ENCODE assay signal across 9 cellular contexts in genomic region chr13:43307921-43308433, GRCh38.
A peak's percentile ranks its signal among the peaks of the same experiment; 100 is the strongest.
DNase-seq lines count a peak whose midpoint lies in the region; ATAC-seq, FAIRE-seq and TF ChIP-seq lines count a peak whose summit lies in the region.
"Had no signal": no experiment of that assay in that cellular context is flagged by ENCODE, and none has a peak within 500 bp of the region (broad histone marks: within the 10 kb centered on the region; RNA-seq: fewer than 3 reads in every experiment).

No MANE protein-coding gene starts in this region.

- no peak overlapping the region for H3K4ac ChIP-seq in H1 (replicated peaks; ENCODE audit: insufficient read length, low read depth, low read length)

- ATAC-seq in HG03378 (IDR thresholded peaks at IDR 0.05; ENCODE audit: unreplicated experiment): peak; percentile 72

- H4K20me1 ChIP-seq in H1 (replicated peaks in 1 of 2; ENCODE audit: control insufficient read depth in 1 of 2, insufficient read depth in 2 of 2, low read length in 2 of 2): no peaks in the 10 kb centered on the region

- no peaks in the 10 kb centered on the region; the same call in 1 of the 2 replicates for H3K23me2 ChIP-seq in H1 (ENCODE audit: low read depth, low read length)

- POLR2A ChIA-PET in H1 (lab: Charles Lee; ENCODE audit: partially characterized antibody): no interaction called here

- H2AK5ac ChIP-seq in H1 (ENCODE audit: low read depth, low read length): no peak overlapping the region

- TF ChIP-seq RAD21 in H1 (IDR thresholded peaks at IDR 0.05 in 1 of 2, conservative IDR thresholded peaks at IDR 0.05 in 1 of 2; ENCODE audit: low read depth in 2 of 2, low read length in 2 of 2): no peak

- TF ChIP-seq CTCF in AG09319 (IDR thresholded peaks at IDR 0.05; ENCODE audit: low read depth, low read length) (no peak), H1 (IDR thresholded peaks at IDR 0.05; ENCODE audit: control extremely low read depth in 1 of 3, insufficient read depth in 1 of 3, low read depth in 1 of 3, low read length in 3 of 3) (no peak)

- H2AFZ ChIP-seq in H1 (ENCODE audit: low read length): 0 out of 2 replicates have a peak overlapping the region, but pooled peaks have one; percentile 70

- no peak overlapping the region for H3K9ac ChIP-seq in H1 (replicated peaks in 1 of 4; ENCODE audit: extremely low read depth in 1 of 4, low read depth in 3 of 4, low read length in 3 of 4)
- H3K9ac ChIP-seq in muscle layer of colon (ENCODE audit: low read length): no peak overlapping the region

- H4K8ac ChIP-seq in H1 (ENCODE audit: extremely low read depth, insufficient read depth, low read length): no peak overlapping the region

- no peak for TF ChIP-seq POLR2A in H1 (IDR thresholded peaks at IDR 0.05; ENCODE audit: control extremely low read depth in 1 of 2, low read depth in 2 of 2, low read length in 2 of 2)

- no peak overlapping the region for H2BK5ac ChIP-seq in H1 (ENCODE audit: low read depth, low read length)

- H4K91ac ChIP-seq in H1 (replicated peaks; ENCODE audit: insufficient read length, low read length): no peak overlapping the region

- H2BK120ac ChIP-seq in H1 (replicated peaks; ENCODE audit: low read depth, low read length): no peak overlapping the region

- H2BK20ac ChIP-seq in H1 (ENCODE audit: low read length): peak overlapping the region; percentile 53; the same call in 1 of the 2 replicates

- no peak overlapping the region for H3K18ac ChIP-seq in H1 (ENCODE audit: extremely low read depth, low read length)

- H3K4me3 ChIP-seq in H1 (ENCODE audit: extremely low read depth in 1 of 4, insufficient read depth in 2 of 4, low read depth in 3 of 4, low read length in 4 of 4): no peak overlapping the region
- no peak overlapping the region for H3K4me3 ChIP-seq in muscle layer of colon (ENCODE audit: low read depth in 1 of 2, low read length in 2 of 2)

- no peak for FAIRE-seq in H1 (lab: Jason Lieb, UNC)

- H3K14ac ChIP-seq in H1 (ENCODE audit: insufficient read length): no peak overlapping the region

- no peaks in the 10 kb centered on the region for H3K79me2 ChIP-seq in H1 (ENCODE audit: control insufficient read depth in 1 of 2, insufficient read depth in 2 of 2, low read length in 2 of 2)

- H2BK12ac ChIP-seq in H1 (ENCODE audit: low read depth, low read length): no peak overlapping the region

- H3K27me3 ChIP-seq in H1 (replicated peaks in 1 of 4; ENCODE audit: control insufficient read depth in 3 of 4, extremely low read depth in 1 of 4, insufficient read depth in 3 of 4, low read length in 3 of 4): no peaks in the 10 kb centered on the region; a peak in 2 of 7 replicates
- no peaks in the 10 kb centered on the region for H3K27me3 ChIP-seq in muscle layer of colon (ENCODE audit: control insufficient read depth in 1 of 2, insufficient read depth in 2 of 2, low read length in 2 of 2)

- peak; percentile 72 for DNase-seq in AG09319 (ENCODE audit: extremely low read depth, low read depth)
- DNase-seq in GM19240 (ENCODE audit: insufficient read length, low spot score): peak; percentile 4
- DNase-seq in NCI-H82 (lab: John Stamatoyannopoulos, UW): peak; percentile 72
- no peak for DNase-seq in H1 (ENCODE audit: low read depth in 1 of 2, low spot score in 2 of 2)
- no peak for DNase-seq in cerebellar nuclear complex (lab: John Stamatoyannopoulos, UW)
- DNase-seq in activated CD4-positive, alpha-beta T cell treated with anti-CD3 and anti-CD28 coated beads for 4 hours: no peak
- DNase-seq: activated naive CD8-positive, alpha-beta T cell treated with anti-CD3 and anti-CD28 coated beads, Interleukin-2, amount 10 ng/mL, durations not matched to agents 7 days and 5 days had no signal

- H3K56ac ChIP-seq in H1 (replicated peaks; ENCODE audit: insufficient read length, low read depth, low read length): no peak overlapping the region

- H3K4me1 ChIP-seq in H1 (replicated peaks in 1 of 4; ENCODE audit: control insufficient read depth in 3 of 4, insufficient read depth in 4 of 4, low read length in 3 of 4): peaks cover 0 to 4% (median 0%) of the 10 kb centered on the region in 4 experiments; a peak in 1 of 7 replicates
- peaks cover 53% of the 10 kb centered on the region for H3K4me1 ChIP-seq in muscle layer of colon (ENCODE audit: insufficient read depth, low read length)

- H3K4me2 ChIP-seq in H1 (ENCODE audit: insufficient read depth in 1 of 2, low read depth in 2 of 2, low read length in 2 of 2): no peak overlapping the region

- H2BK15ac ChIP-seq in H1 (ENCODE audit: low read length): no peak overlapping the region; the same call in 1 of the 2 replicates

- CTCF ChIA-PET in H1 (lab: Charles Lee; ENCODE audit: partially characterized antibody): no interaction called here

- H3K9me3 ChIP-seq in H1 (ENCODE audit: insufficient read depth in 2 of 2, low read depth in 1 of 2, low read length in 1 of 2) (no peaks in the 10 kb centered on the region), muscle layer of colon (ENCODE audit: low read length) (no peaks in the 10 kb centered on the region)

- TF ChIP-seq EP300 in H1 (IDR thresholded peaks at IDR 0.05; ENCODE audit: borderline replicate concordance in 1 of 2, low read depth in 2 of 2, low read length in 2 of 2): no peak

- no peaks in the 10 kb centered on the region for H3K36me3 ChIP-seq in H1 (ENCODE audit: control insufficient read depth in 2 of 4, insufficient read depth in 4 of 4, low read length in 3 of 4)
- no peaks in the 10 kb centered on the region for H3K36me3 ChIP-seq in muscle layer of colon (ENCODE audit: insufficient read depth, low read length)

- H3K79me1 ChIP-seq in H1 (ENCODE audit: low read depth, low read length): no peaks in the 10 kb centered on the region

- no peak overlapping the region for H4K5ac ChIP-seq in H1 (ENCODE audit: insufficient read length, low read depth, low read length)

- H3K27ac ChIP-seq in H1 (ENCODE audit: low read depth, low read length) (no peak overlapping the region), muscle layer of colon (ENCODE audit: low read depth, low read length) (peak overlapping the region; percentile 16)

- WGBS in H1 (ENCODE audit: extremely low coverage in 1 of 2, insufficient coverage in 1 of 2, insufficient read length in 1 of 2, insufficient replicate concordance in 2 of 2, low coverage in 1 of 2, low lambda C conversion rate in 2 of 2, missing lambda C conversion rate in 1 of 2), 2 experiments: 90 to 100% methylated on average over 1 to 7 of the region's 7 CpGs

- no peak overlapping the region for H3K23ac ChIP-seq in H1 (ENCODE audit: insufficient read length)

TF ChIP-seq in H1, 55 proteins besides CTCF, POLR2A, EP300 and RAD21 (continues in another document):
- TF ChIP-seq RNF2 (IDR thresholded peaks at IDR 0.05; ENCODE audit: borderline replicate concordance, low read depth, low read length, missing control alignments, poor library complexity, severe bottlenecking): no peak
- TF ChIP-seq SP1 (IDR thresholded peaks at IDR 0.05; ENCODE audit: low read depth, low read length): no peak
- TF ChIP-seq HDAC6 (IDR thresholded peaks at IDR 0.05; ENCODE audit: low read depth, low read length): no peak
- TF ChIP-seq PHF8 (conservative IDR thresholded peaks at IDR 0.05; ENCODE audit: low read depth, low read length): no peak
- TF ChIP-seq SIRT6 (IDR thresholded peaks at IDR 0.05; ENCODE audit: low read length): no peak
- no peak for TF ChIP-seq KDM5A (IDR thresholded peaks at IDR 0.05; ENCODE audit: low read length)
- TF ChIP-seq CREB1 (IDR thresholded peaks at IDR 0.05): no peak
- TF ChIP-seq EZH2 (IDR thresholded peaks at IDR 0.05; ENCODE audit: low read depth, low read length, severe bottlenecking): no peak
- no peak for TF ChIP-seq TAF1 (IDR thresholded peaks at IDR 0.05; ENCODE audit: low read depth, low read length)
- no peak for TF ChIP-seq SIX5 (IDR thresholded peaks at IDR 0.05; ENCODE audit: low read depth, low read length)

Comparison
In these comparisons a context has a peak if more than half of its experiments do, and no peak if none do; other contexts are left out.
1. DNase-seq: peak in AG09319 (single experiment), GM19240 (single experiment) and NCI-H82 (single experiment); none in H1 (0 of 2), cerebellar nuclear complex (0 of 2) and activated CD4-positive, alpha-beta T cell treated with anti-CD3 and anti-CD28 coated beads for 4 hours (0 of 2).